ENCODE assay signal across 8 cellular contexts in genomic region chr22:37166675-37167066, GRCh38. TPM values are rescaled to one million over a fixed set of nuclear protein-coding genes. Genes with fewer than 3 reads are reported as not detected.
A peak's percentile ranks its signal among the peaks of the same experiment; 100 is the strongest.
DNase-seq lines count a peak whose midpoint lies in the region; ATAC-seq and TF ChIP-seq lines count a peak whose summit lies in the region.

No MANE protein-coding gene starts in this region.

- H3K36me3 ChIP-seq in PC-3 (ENCODE audit: low read depth, low read length) (no peaks in the 10 kb centered on the region), esophagus muscularis mucosa (no peaks in the 10 kb centered on the region)

- TF ChIP-seq CTCF in AG10803 (conservative IDR thresholded peaks at IDR 0.05; ENCODE audit: low read length) (peak; percentile 88), PC-3 (conservative IDR thresholded peaks at IDR 0.05; ENCODE audit: low read depth, low read length) (peak; percentile 86), esophagus muscularis mucosa (IDR thresholded peaks at IDR 0.05) (peak; percentile 91 to 94 (median 94))

- no peaks in the 10 kb centered on the region for H3K36me3 Mint-ChIP-seq in natural killer cell treated with Interleukin-12 subunit alpha and Interleukin-12 subunit beta and Interleukin-15 and Interleukin-18, amount 100 ng/mL, for 72 hours
- H3K36me3 Mint-ChIP-seq in stimulated activated memory B cell treated with anti-CD40 and anti-IgM and Interleukin-4, amounts not matched to agents 10 μg/mL and 1 μg/mL and 100 μg/mL, for 72 hours: no peaks in the 10 kb centered on the region

- DNase-seq in AG10803 (ENCODE audit: low read depth): peak; percentile 70
- DNase-seq in H4 (ENCODE audit: low spot score): peak; percentile 53
- DNase-seq in PC-3: peak; percentile 75
- DNase-seq in activated T-cell treated with anti-CD3 and anti-CD28 coated beads, Interleukin-2, amount 50 U/mL, for 1 hour: peak; percentile 90
- peak; percentile 96 for DNase-seq in esophagus muscularis mucosa (ENCODE audit: extremely low spot score)
- peak; percentile 75 for DNase-seq in natural killer cell treated with Interleukin-12 subunit alpha and Interleukin-12 subunit beta and Interleukin-15 and Interleukin-18, amount 100 ng/mL, for 72 hours (ENCODE audit: low spot score)

- no peak overlapping the region for H3K4me3 ChIP-seq in AG10803 (ENCODE audit: low read length)
- H3K4me3 ChIP-seq in PC-3 (ENCODE audit: low read length): no peak overlapping the region
- H3K4me3 ChIP-seq in esophagus muscularis mucosa: peak overlapping the region in 3 of 4 donors; percentile 5 to 32 (median 17)

- CTCF ChIA-PET in PC-3 (lab: Charles Lee): no interaction called here

- no peak overlapping the region for H3K27ac ChIP-seq in PC-3 (ENCODE audit: low read length)
- peak overlapping the region in 1 of 4 donors; percentile 26 for H3K27ac ChIP-seq in esophagus muscularis mucosa (replicated peaks in 1 of 4)

- H3K27me3 ChIP-seq in PC-3 (ENCODE audit: low read length) (no peaks in the 10 kb centered on the region), esophagus muscularis mucosa (peaks cover 0 to 15% (median 2%) of the 10 kb centered on the region in 4 donors)

- H3F3A ChIP-seq in PC-3 (ENCODE audit: low read length, unreplicated experiment): no peaks in the 10 kb centered on the region

- no peaks in the 10 kb centered on the region for H4K20me1 ChIP-seq in PC-3 (ENCODE audit: low read length)

- intact Hi-C loops in PC-3 (cut with micrococcal nuclease) (loop anchor here (1.0 kb wide), 1 partner anchor 33 kb away; no protein-coding TSS in a partner anchor), esophagus muscularis mucosa (cut with DNase I) (loop anchor here (1.0 kb wide), 1 partner anchor 32 kb away; no protein-coding TSS in a partner anchor)

- H3K9ac ChIP-seq in PC-3 (ENCODE audit: low read length): no peak overlapping the region

- H3K4me1 ChIP-seq in PC-3 (ENCODE audit: insufficient read depth, low read length) (peaks cover 11% of the 10 kb centered on the region), esophagus muscularis mucosa (peaks cover 15 to 27% (median 21%) of the 10 kb centered on the region in 4 donors)

- H3K79me2 ChIP-seq in PC-3 (ENCODE audit: low read length): no peaks in the 10 kb centered on the region

- ATAC-seq in PC-3 (peak; percentile 98), GM21576 (IDR thresholded peaks at IDR 0.05; ENCODE audit: unreplicated experiment) (no peak)
- ATAC-seq in natural killer cell treated with Interleukin-12 subunit alpha and Interleukin-12 subunit beta and Interleukin-15 and Interleukin-18, amount 100 ng/mL, for 72 hours: no peak
- peak; percentile 46 for ATAC-seq in stimulated activated memory B cell treated with anti-CD40 and anti-IgM and Interleukin-4, amounts not matched to agents 10 μg/mL and 1 μg/mL and 100 μg/mL, for 72 hours

- no peak for TF ChIP-seq POLR2A in esophagus muscularis mucosa (IDR thresholded peaks at IDR 0.05; ENCODE audit: low read depth)

- peak overlapping the region; percentile 73 to 94 for H3K27ac Mint-ChIP-seq in natural killer cell treated with Interleukin-12 subunit alpha and Interleukin-12 subunit beta and Interleukin-15 and Interleukin-18, amount 100 ng/mL, for 72 hours
- H3K27ac Mint-ChIP-seq in stimulated activated memory B cell treated with anti-CD40 and anti-IgM and Interleukin-4, amounts not matched to agents 10 μg/mL and 1 μg/mL and 100 μg/mL, for 72 hours: peak overlapping the region; percentile 56

- no peaks in the 10 kb centered on the region for H3K9me2 ChIP-seq in PC-3 (replicated peaks; ENCODE audit: low read length)

- H3K9me3 Mint-ChIP-seq in natural killer cell treated with Interleukin-12 subunit alpha and Interleukin-12 subunit beta and Interleukin-15 and Interleukin-18, amount 100 ng/mL, for 72 hours: no peaks in the 10 kb centered on the region
- no peaks in the 10 kb centered on the region for H3K9me3 Mint-ChIP-seq in stimulated activated memory B cell treated with anti-CD40 and anti-IgM and Interleukin-4, amounts not matched to agents 10 μg/mL and 1 μg/mL and 100 μg/mL, for 72 hours

- H3K4me1 Mint-ChIP-seq in natural killer cell treated with Interleukin-12 subunit alpha and Interleukin-12 subunit beta and Interleukin-15 and Interleukin-18, amount 100 ng/mL, for 72 hours (ENCODE audit: low read depth in 2 of 2): peaks cover 77 to 79% of the 10 kb centered on the region in 2 donors
- peaks cover 51% of the 10 kb centered on the region for H3K4me1 Mint-ChIP-seq in stimulated activated memory B cell treated with anti-CD40 and anti-IgM and Interleukin-4, amounts not matched to agents 10 μg/mL and 1 μg/mL and 100 μg/mL, for 72 hours

- BruUV-seq in PC-3 (replicated peaks; lab: Mats Ljungman, UMichigan): no TSS peak

- H3K9me3 ChIP-seq in PC-3 (ENCODE audit: low read length) (no peaks in the 10 kb centered on the region), esophagus muscularis mucosa (no peaks in the 10 kb centered on the region)

- H3K27me3 Mint-ChIP-seq in natural killer cell treated with Interleukin-12 subunit alpha and Interleukin-12 subunit beta and Interleukin-15 and Interleukin-18, amount 100 ng/mL, for 72 hours: no peaks in the 10 kb centered on the region
- H3K27me3 Mint-ChIP-seq in stimulated activated memory B cell treated with anti-CD40 and anti-IgM and Interleukin-4, amounts not matched to agents 10 μg/mL and 1 μg/mL and 100 μg/mL, for 72 hours: no peaks in the 10 kb centered on the region

- no peak for TF ChIP-seq EP300 in esophagus muscularis mucosa (IDR thresholded peaks at IDR 0.05)

- peak overlapping the region; percentile 73 for H2AFZ ChIP-seq in PC-3 (ENCODE audit: low read length)

- 16% methylated on average over 11 of the region's 13 CpGs for WGBS in esophagus muscularis mucosa

- H3K4me3 Mint-ChIP-seq in natural killer cell treated with Interleukin-12 subunit alpha and Interleukin-12 subunit beta and Interleukin-15 and Interleukin-18, amount 100 ng/mL, for 72 hours: peak overlapping the region; percentile 79
- H3K4me3 Mint-ChIP-seq in stimulated activated memory B cell treated with anti-CD40 and anti-IgM and Interleukin-4, amounts not matched to agents 10 μg/mL and 1 μg/mL and 100 μg/mL, for 72 hours: peak overlapping the region; percentile 64

- POLR2A ChIA-PET in PC-3 (lab: Charles Lee; ENCODE audit: unreplicated experiment): no interaction called here

- peak overlapping the region; percentile 51 for H3K4me2 ChIP-seq in PC-3 (ENCODE audit: low read length)

RNA-seq across cellular contexts. Expression of gene IL2RB, which starts 17.0 kb away (rescaled TPM):
- 0.08 TPM in 1 of 2 replicates, not detected in the other for total RNA-seq in H4 (2014; rRNA removed; shearing (Covaris generic))
- total RNA-seq in PC-3 (2014; rRNA removed) (not detected in 2 replicates), esophagus muscularis mucosa (1 to 10 TPM in 2 of 4 donors, under 1 TPM in 2; 0.19 to 2.9 (median 1.5) TPM)
- 100 to 1,000 TPM; 508 to 635 TPM for total RNA-seq in natural killer cell treated with Interleukin-12 subunit alpha and Interleukin-12 subunit beta and Interleukin-15 and Interleukin-18, amount 100 ng/mL, for 72 hours

RNA-seq across cellular contexts. Expression of gene C1QTNF6, which starts 21.4 kb away (rescaled TPM):
- total RNA-seq in H4 (2014; rRNA removed; shearing (Covaris generic)): 4.9 and 6.3 TPM in 2 replicates
- 3.8 and 5.5 TPM in 2 replicates for total RNA-seq in PC-3 (2014; rRNA removed)
- 1 to 10 TPM in 3 of 4 donors, under 1 TPM in 1; 0.83 to 2.9 (median 1.3) TPM for total RNA-seq in esophagus muscularis mucosa
- 1 to 10 TPM; 1.3 to 3.9 TPM for total RNA-seq in natural killer cell treated with Interleukin-12 subunit alpha and Interleukin-12 subunit beta and Interleukin-15 and Interleukin-18, amount 100 ng/mL, for 72 hours

RNA-seq across cellular contexts. Expression of gene SSTR3, which starts 45.6 kb away (rescaled TPM):
- total RNA-seq in H4 (2014; rRNA removed; shearing (Covaris generic)): not detected in 2 replicates
- total RNA-seq in PC-3 (2014; rRNA removed) (0.55 TPM in 1 of 2 replicates, not detected in the other), esophagus muscularis mucosa (not detected)
- total RNA-seq in natural killer cell treated with Interleukin-12 subunit alpha and Interleukin-12 subunit beta and Interleukin-15 and Interleukin-18, amount 100 ng/mL, for 72 hours: under 1 TPM; 0.11 to 0.29 TPM

RNA-seq across cellular contexts. Expression of gene TMPRSS6, which starts 57.2 kb away (rescaled TPM):
- not detected in 2 replicates for total RNA-seq in H4 (2014; rRNA removed; shearing (Covaris generic))
- total RNA-seq in PC-3 (2014; rRNA removed) (0.04 TPM in 1 of 2 replicates, not detected in the other), esophagus muscularis mucosa (not detected)
- 1 to 10 TPM; 1.8 to 1.9 TPM for total RNA-seq in natural killer cell treated with Interleukin-12 subunit alpha and Interleukin-12 subunit beta and Interleukin-15 and Interleukin-18, amount 100 ng/mL, for 72 hours

Comparison
In these comparisons a context has a peak if more than half of its experiments do, and no peak if none do; other contexts are left out.
1. H3K4me3 ChIP-seq: peak in esophagus muscularis mucosa (3 of 4); none in AG10803 (single experiment) and PC-3 (single experiment).
2. ATAC-seq: peak in PC-3 (single experiment) and stimulated activated memory B cell treated with anti-CD40 and anti-IgM and Interleukin-4, amounts not matched to agents 10 μg/mL and 1 μg/mL and 100 μg/mL, for 72 hours (single experiment); none in natural killer cell treated with Interleukin-12 subunit alpha and Interleukin-12 subunit beta and Interleukin-15 and Interleukin-18, amount 100 ng/mL, for 72 hours (0 of 2) and GM21576 (single experiment).
3. RNA of gene IL2RB, which starts 17.0 kb away (total RNA-seq): 508 to 635 TPM in natural killer cell treated with Interleukin-12 subunit alpha and Interleukin-12 subunit beta and Interleukin-15 and Interleukin-18, amount 100 ng/mL, for 72 hours; 0.19 to 2.9 TPM in esophagus muscularis mucosa, 0.08 TPM in H4 and not detected in PC-3; every median in the first group is over 100 times any median in the second.
4. Peak in every context shown above with its lines, with median percentiles within 50 percentile points of each other: DNase-seq and CTCF ChIP-seq.